In genomic region chr1:43541141-43541540, GRCh38 we compare ENCODE assay signal across 1 cellular context.
TF ChIP-seq lines count a peak whose summit lies in the region.

No MANE protein-coding gene starts in this region.

TF ChIP-seq in HepG2, 621 proteins besides CTCF, POLR2A, EP300 and RAD21:
- TF ChIP-seq THAP7 (CRISPR knock-in tag; IDR thresholded peaks at IDR 0.05) (no peak), NFRKB (IDR thresholded peaks at IDR 0.05) (no peak), HIC2 (CRISPR knock-in tag; IDR thresholded peaks at IDR 0.05; ENCODE audit: low read depth) (no peak), ZNF143 (CRISPR knock-in tag; IDR thresholded peaks at IDR 0.05) (no peak), SMAD9 (CRISPR knock-in tag; IDR thresholded peaks at IDR 0.05) (no peak), ZMAT3 (CRISPR knock-in tag; conservative IDR thresholded peaks at IDR 0.05) (no peak), ETV5 (CRISPR knock-in tag; IDR thresholded peaks at IDR 0.05; ENCODE audit: borderline replicate concordance) (no peak), MNT (IDR thresholded peaks at IDR 0.05) (no peak), GABPB1 (CRISPR knock-in tag; IDR thresholded peaks at IDR 0.05) (no peak), ZNF687 (CRISPR knock-in tag; IDR thresholded peaks at IDR 0.05) (no peak), TEAD3 (CRISPR knock-in tag; optimal IDR thresholded peaks at IDR 0.05; ENCODE audit: borderline replicate concordance) (no peak), ZNF766 (CRISPR knock-in tag; IDR thresholded peaks at IDR 0.05; ENCODE audit: borderline replicate concordance) (no peak), ZFP41 (CRISPR knock-in tag; IDR thresholded peaks at IDR 0.05; ENCODE audit: borderline replicate concordance) (no peak), ZMAT5 (CRISPR knock-in tag; IDR thresholded peaks at IDR 0.05; ENCODE audit: borderline replicate concordance, low read depth) (no peak), USF2 (IDR thresholded peaks at IDR 0.05; ENCODE audit: low read depth, low read length) (no peak), USF2 (CRISPR knock-in tag; IDR thresholded peaks at IDR 0.05; ENCODE audit: borderline replicate concordance) (no peak), RFX5 (IDR thresholded peaks at IDR 0.05; ENCODE audit: low read depth, low read length) (no peak), XBP1 (CRISPR knock-in tag; IDR thresholded peaks at IDR 0.05) (no peak), MXD3 (CRISPR knock-in tag; IDR thresholded peaks at IDR 0.05) (no peak), ZNF510 (CRISPR knock-in tag; IDR thresholded peaks at IDR 0.05; ENCODE audit: low read depth) (no peak)
